1 cellular context compared by ENCODE assay signal in the genomic region with DNA sequence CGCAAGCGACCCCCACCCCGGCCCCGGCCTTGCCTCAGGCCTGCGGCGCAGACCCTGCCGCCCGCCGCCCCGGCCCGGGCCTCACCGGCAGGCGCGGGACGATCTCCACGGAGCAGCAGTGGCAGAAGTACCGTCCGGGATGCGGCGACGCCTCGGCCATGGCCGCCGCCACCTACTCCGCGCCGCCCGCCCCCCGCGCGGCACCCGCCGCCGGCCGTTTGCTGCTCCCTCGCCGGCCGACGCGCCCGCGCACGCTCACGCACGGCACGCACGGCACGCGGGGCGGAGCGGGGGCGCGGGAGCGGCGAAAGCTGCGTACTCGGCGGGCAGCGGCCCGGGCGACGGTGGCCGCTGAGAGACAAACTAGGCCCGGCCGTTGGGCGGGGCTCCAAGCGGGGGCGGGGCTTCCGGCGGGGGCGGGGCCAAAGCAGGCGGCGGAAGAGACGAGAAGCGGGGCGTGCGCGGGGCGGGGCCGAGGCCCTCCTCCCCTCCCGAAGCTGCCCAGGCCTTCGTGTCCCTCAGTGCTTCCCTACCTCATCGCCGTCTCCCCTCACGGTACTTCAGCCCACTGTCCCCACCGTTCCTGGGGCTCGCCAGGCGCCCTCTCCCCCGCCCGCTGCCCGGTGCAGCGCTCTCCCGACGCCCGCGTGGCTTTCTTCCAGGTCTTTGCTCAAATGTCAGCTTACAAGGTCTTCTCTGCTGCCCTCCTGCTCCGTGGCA.
A peak's percentile ranks its signal among the peaks of the same experiment; 100 is the strongest.
TF ChIP-seq lines count a peak whose summit lies in the region.

A gene (minus strand): TSS at position 253 of the 720 bp plus-strand sequence. CDS start 93 bp downstream, at position 160.

TF ChIP-seq in SK-N-SH, 30 proteins besides CTCF, POLR2A, EP300 and RAD21 (continued from another document):
- TF ChIP-seq, protein P1, sequence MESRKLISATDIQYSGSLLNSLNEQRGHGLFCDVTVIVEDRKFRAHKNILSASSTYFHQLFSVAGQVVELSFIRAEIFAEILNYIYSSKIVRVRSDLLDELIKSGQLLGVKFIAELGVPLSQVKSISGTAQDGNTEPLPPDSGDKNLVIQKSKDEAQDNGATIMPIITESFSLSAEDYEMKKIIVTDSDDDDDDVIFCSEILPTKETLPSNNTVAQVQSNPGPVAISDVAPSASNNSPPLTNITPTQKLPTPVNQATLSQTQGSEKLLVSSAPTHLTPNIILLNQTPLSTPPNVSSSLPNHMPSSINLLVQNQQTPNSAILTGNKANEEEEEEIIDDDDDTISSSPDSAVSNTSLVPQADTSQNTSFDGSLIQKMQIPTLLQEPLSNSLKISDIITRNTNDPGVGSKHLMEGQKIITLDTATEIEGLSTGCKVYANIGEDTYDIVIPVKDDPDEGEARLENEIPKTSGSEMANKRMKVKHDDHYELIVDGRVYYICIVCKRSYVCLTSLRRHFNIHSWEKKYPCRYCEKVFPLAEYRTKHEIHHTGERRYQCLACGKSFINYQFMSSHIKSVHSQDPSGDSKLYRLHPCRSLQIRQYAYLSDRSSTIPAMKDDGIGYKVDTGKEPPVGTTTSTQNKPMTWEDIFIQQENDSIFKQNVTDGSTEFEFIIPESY (IDR thresholded peaks at IDR 0.05; ENCODE audit: borderline replicate concordance, low read depth): no peak
- TF ChIP-seq MXI1 (IDR thresholded peaks at IDR 0.05; ENCODE audit: low read depth, low read length) (peak; percentile 26; the same call in 1 of the 2 replicates), POLR2AphosphoS5 (IDR thresholded peaks at IDR 0.05; ENCODE audit: low read depth, low read length) (peak; percentile 83), CHD2 (IDR thresholded peaks at IDR 0.05; ENCODE audit: low read length, partially characterized antibody) (no peak), EZH2phosphoT487 (IDR thresholded peaks at IDR 0.05; ENCODE audit: borderline replicate concordance, low read depth) (no peak), GABPA (IDR thresholded peaks at IDR 0.05; ENCODE audit: low read depth) (peak; percentile 53; the same call in 1 of the 2 replicates), RFX5 (IDR thresholded peaks at IDR 0.05; ENCODE audit: low read length) (no peak), JUND (IDR thresholded peaks at IDR 0.05) (no peak), SIN3A (IDR thresholded peaks at IDR 0.05; ENCODE audit: borderline replicate concordance, low read depth, low read length) (no peak; the same call in 1 of the 2 replicates), NRF1 (IDR thresholded peaks at IDR 0.05; ENCODE audit: low read depth, low read length) (peak; percentile 60), FOXM1 (IDR thresholded peaks at IDR 0.05; ENCODE audit: low read depth) (no peak), ELF1 (IDR thresholded peaks at IDR 0.05) (no peak), GATA2 (CRISPR knock-in tag; IDR thresholded peaks at IDR 0.05) (no peak), YY1 (IDR thresholded peaks at IDR 0.05; ENCODE audit: low read depth) (no peak), NFIC (IDR thresholded peaks at IDR 0.05; ENCODE audit: borderline replicate concordance) (no peak)
- TF ChIP-seq, protein P2, sequence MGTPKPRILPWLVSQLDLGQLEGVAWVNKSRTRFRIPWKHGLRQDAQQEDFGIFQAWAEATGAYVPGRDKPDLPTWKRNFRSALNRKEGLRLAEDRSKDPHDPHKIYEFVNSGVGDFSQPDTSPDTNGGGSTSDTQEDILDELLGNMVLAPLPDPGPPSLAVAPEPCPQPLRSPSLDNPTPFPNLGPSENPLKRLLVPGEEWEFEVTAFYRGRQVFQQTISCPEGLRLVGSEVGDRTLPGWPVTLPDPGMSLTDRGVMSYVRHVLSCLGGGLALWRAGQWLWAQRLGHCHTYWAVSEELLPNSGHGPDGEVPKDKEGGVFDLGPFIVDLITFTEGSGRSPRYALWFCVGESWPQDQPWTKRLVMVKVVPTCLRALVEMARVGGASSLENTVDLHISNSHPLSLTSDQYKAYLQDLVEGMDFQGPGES (IDR thresholded peaks at IDR 0.05; ENCODE audit: low read depth, low read length): no peak
